Comparison of ENCODE assay signal across 17 cellular contexts in genomic region chr5:159504106-159504856, GRCh38.
DNase-seq lines count a peak whose midpoint lies in the region; ATAC-seq, FAIRE-seq and TF ChIP-seq lines count a peak whose summit lies in the region.
"Had no signal": no experiment of that assay in that cellular context is flagged by ENCODE, and none has a peak within 500 bp of the region (broad histone marks: within the 10 kb centered on the region; RNA-seq: fewer than 3 reads in every experiment).

No MANE protein-coding gene starts in this region.

- TF ChIP-seq EP300 in A549 (IDR thresholded peaks at IDR 0.05), result no peak

- peaks cover 3% of the 10 kb centered on the region for H3K4me1 Mint-ChIP-seq in T-helper 17 cell
- H3K4me1 Mint-ChIP-seq: B cell; GM23338; immature natural killer cell; naive thymus-derived CD4-positive, alpha-beta T cell had no signal

- no peak for TF ChIP-seq CTCF in A549 (IDR thresholded peaks at IDR 0.05)

- DNase-seq in A549 (ENCODE audit: low read depth in 1 of 2, low spot score in 1 of 2) (no peak), NCI-H226 (peak; percentile 40), fibroblast of peridontal ligament (ENCODE audit: extremely low read depth) (peak; percentile 31), renal cortical epithelial cell (ENCODE audit: low read depth) (peak; percentile 44), NCI-H1436 (lab: John Stamatoyannopoulos, UW) (no peak), T-helper 17 cell (no peak)
- DNase-seq: activated T-cell treated with anti-CD3 and anti-CD28 coated beads, Interleukin-2, amount 50 U/mL, for 48 hours; erythroblast; immature natural killer cell; naive thymus-derived CD4-positive, alpha-beta T cell; NCI-H2107; SW 1271 had no signal

- ATAC-seq in A549, result peak in 1 of 2 experiments; percentile 26; a peak in 2 of 6 replicates
- ATAC-seq in GM18867 (IDR thresholded peaks at IDR 0.05; ENCODE audit: unreplicated experiment), result no peak
- ATAC-seq in GM19395 (IDR thresholded peaks at IDR 0.05; ENCODE audit: unreplicated experiment), result no peak
- ATAC-seq in T-helper 17 cell, result no peak
- ATAC-seq: GM23338; naive thymus-derived CD4-positive, alpha-beta T cell had no signal

- peaks cover 2% of the 10 kb centered on the region for H3K36me3 Mint-ChIP-seq in T-helper 17 cell (ENCODE audit: low read depth)
- H3K36me3 Mint-ChIP-seq: immature natural killer cell; naive thymus-derived CD4-positive, alpha-beta T cell had no signal

- WGBS in A549 (ENCODE audit: missing lambda C conversion rate), result 72% methylated on average over 2 of the region's 2 CpGs

- no peak overlapping the region for H3K4me3 ChIP-seq in A549
- H3K4me3 ChIP-seq: GM23338, MG63 had no signal

- no peak for TF ChIP-seq RAD21 in A549 (conservative IDR thresholded peaks at IDR 0.05 in 1 of 2, IDR thresholded peaks at IDR 0.05 in 1 of 2)

- TF ChIP-seq POLR2A in A549 (IDR thresholded peaks at IDR 0.05; ENCODE audit: low read length), result no peak

- POLR2A ChIA-PET in A549 (lab: Yijun Ruan, JAX), result no interaction called here

- H3K4me3 Mint-ChIP-seq in T-helper 17 cell, result no peak overlapping the region
- H3K4me3 Mint-ChIP-seq: B cell; GM23338; immature natural killer cell; naive thymus-derived CD4-positive, alpha-beta T cell had no signal

- no peaks in the 10 kb centered on the region for H3K27me3 Mint-ChIP-seq in T-helper 17 cell
- H3K27me3 Mint-ChIP-seq: B cell had no signal

- peak overlapping the region; percentile 52 for H3K4me2 ChIP-seq in A549
- H3K4me2 ChIP-seq: GM23338 had no signal

- H3K9me3 ChIP-seq in A549 (no peaks in the 10 kb centered on the region), T-helper 17 cell (ENCODE audit: control insufficient read depth, low read length, poor library complexity, severe bottlenecking) (no peaks in the 10 kb centered on the region)
- H3K9me3 ChIP-seq: MG63 had no signal

- no peak overlapping the region for H3K27ac Mint-ChIP-seq in T-helper 17 cell
- H3K27ac Mint-ChIP-seq: B cell; GM23338; immature natural killer cell; naive thymus-derived CD4-positive, alpha-beta T cell had no signal

- FAIRE-seq in A549 (lab: Jason Lieb, UNC), result no peak

- CTCF ChIA-PET in A549 (lab: Yijun Ruan, JAX), result interaction anchor here (1.0 to 1.5 kb wide), 2 partner anchors 12 to 483 kb away, joined by 3 to 5 read pairs; no protein-coding TSS in a partner anchor

- H3K27ac ChIP-seq in A549, result peak overlapping the region; percentile 55 to 77

- H3K4me1 ChIP-seq in A549, result peaks cover 31% of the 10 kb centered on the region

TF ChIP-seq in A549, 52 proteins besides CTCF, POLR2A, EP300 and RAD21:
- TF ChIP-seq CHD4 (IDR thresholded peaks at IDR 0.05; ENCODE audit: borderline replicate concordance), result no peak
- no peak for TF ChIP-seq ZSCAN20 (CRISPR knock-in tag; IDR thresholded peaks at IDR 0.05)
- TF ChIP-seq KDM5A (IDR thresholded peaks at IDR 0.05), result no peak
- TF ChIP-seq FOSB (CRISPR knock-in tag; IDR thresholded peaks at IDR 0.05), result no peak
- no peak for TF ChIP-seq HES2 (IDR thresholded peaks at IDR 0.05)
- TF ChIP-seq ESRRA (IDR thresholded peaks at IDR 0.05; ENCODE audit: borderline replicate concordance, low read length), result no peak

Comparison
In these comparisons a context has a peak if more than half of its experiments do, and no peak if none do; other contexts are left out.
1. DNase-seq: peak in NCI-H226 (single experiment), fibroblast of peridontal ligament (single experiment) and renal cortical epithelial cell (single experiment); none in A549 (0 of 2), NCI-H1436 (single experiment) and T-helper 17 cell (0 of 3).